ENCODE assay signal across 8 cellular contexts in genomic region chr15:46091860-46092450, GRCh38.
DNase-seq lines count a peak whose midpoint lies in the region; ATAC-seq and TF ChIP-seq lines count a peak whose summit lies in the region.

No MANE protein-coding gene starts in this region.

- no peaks in the 10 kb centered on the region for H3K36me3 Mint-ChIP-seq in naive thymus-derived CD4-positive, alpha-beta T cell

- no peak overlapping the region for H3K4me3 Mint-ChIP-seq in naive thymus-derived CD4-positive, alpha-beta T cell

- in situ Hi-C loops in HAP-1 (cut with MboI; ENCODE audit: low sequenced_read_pairs): no loop called here
- in situ Hi-C loops in gastrocnemius medialis (cut with MboI; ENCODE audit: low sequenced_read_pairs in 4 of 4): no loop called here

- H3K27ac Mint-ChIP-seq in naive thymus-derived CD4-positive, alpha-beta T cell: no peak overlapping the region

- H3K4me1 ChIP-seq in BE2C (peaks cover 28% of the 10 kb centered on the region), HAP-1 (no peaks in the 10 kb centered on the region), psoas muscle (no peaks in the 10 kb centered on the region), gastrocnemius medialis (no peaks in the 10 kb centered on the region)
- H3K4me1 ChIP-seq in naive thymus-derived CD4-positive, alpha-beta T cell (ENCODE audit: control insufficient read depth in 2 of 2, insufficient read depth in 2 of 2, low read length in 2 of 2): no peaks in the 10 kb centered on the region

- H3K9me3 ChIP-seq in BE2C: no peaks in the 10 kb centered on the region
- no peaks in the 10 kb centered on the region for H3K9me3 ChIP-seq in HAP-1
- H3K9me3 ChIP-seq in psoas muscle: no peaks in the 10 kb centered on the region
- H3K9me3 ChIP-seq in naive thymus-derived CD4-positive, alpha-beta T cell (ENCODE audit: control insufficient read depth in 2 of 3, low read length in 3 of 3): no peaks in the 10 kb centered on the region
- H3K9me3 ChIP-seq in gastrocnemius medialis: no peaks in the 10 kb centered on the region

- CTCF ChIA-PET in naive thymus-derived CD4-positive, alpha-beta T cell (lab: Charles Lee): no interaction called here

- DNase-seq in BE2C (peak; percentile 70), HAP-1 (ENCODE audit: low spot score in 2 of 2) (peak; percentile 11 to 37), NCI-H82 treated with DMSO at 0.1 percent for 48 hours (lab: John Stamatoyannopoulos, UW; ENCODE audit: unreplicated experiment) (peak; percentile 55), dorsolateral prefrontal cortex (peak in 1 of 10 donors; percentile 36), psoas muscle (no peak), gastrocnemius medialis (no peak)
- no peak for DNase-seq in activated T-cell treated with anti-CD3 and anti-CD28 coated beads, Interleukin-2, amount 50 U/mL, for 1 hour
- DNase-seq in naive thymus-derived CD4-positive, alpha-beta T cell: no peak

- WGBS in psoas muscle, 3 donors: 68 to 71% (median 69%) methylated on average over 16 of the region's 16 CpGs

- H3K27ac ChIP-seq in dorsolateral prefrontal cortex: no peak overlapping the region
- H3K27ac ChIP-seq in psoas muscle: no peak overlapping the region
- no peak overlapping the region for H3K27ac ChIP-seq in naive thymus-derived CD4-positive, alpha-beta T cell (ENCODE audit: low read depth, low read length)
- H3K27ac ChIP-seq in gastrocnemius medialis: no peak overlapping the region

- H3K36me3 ChIP-seq in BE2C: no peaks in the 10 kb centered on the region
- no peaks in the 10 kb centered on the region for H3K36me3 ChIP-seq in HAP-1 (replicated peaks)
- H3K36me3 ChIP-seq in psoas muscle (ENCODE audit: insufficient read depth in 1 of 2, low read depth in 1 of 2): no peaks in the 10 kb centered on the region
- H3K36me3 ChIP-seq in naive thymus-derived CD4-positive, alpha-beta T cell (ENCODE audit: control insufficient read depth in 2 of 3, insufficient read depth in 3 of 3, low read length in 3 of 3): no peaks in the 10 kb centered on the region
- H3K36me3 ChIP-seq in gastrocnemius medialis: no peaks in the 10 kb centered on the region

- H3K27me3 Mint-ChIP-seq in naive thymus-derived CD4-positive, alpha-beta T cell: peaks cover 0 to 11% (median 0%) of the 10 kb centered on the region in 5 donors

- TF ChIP-seq POLR2A in gastrocnemius medialis (IDR thresholded peaks at IDR 0.05): no peak

- intact Hi-C loops in dorsolateral prefrontal cortex (cut with DNase I) (no loop called here), psoas muscle (cut with DNase I) (no loop called here), gastrocnemius medialis (cut with DNase I; ENCODE audit: low total_unique reads) (no loop called here)
- intact Hi-C loops in naive thymus-derived CD4-positive, alpha-beta T cell (cut with micrococcal nuclease): loop anchor here in 1 of 2 donors (10.0 kb wide), 1 partner anchor 1893 kb away; no protein-coding TSS in a partner anchor

- ATAC-seq in psoas muscle (no peak), gastrocnemius medialis (no peak)
- no peak for ATAC-seq in naive thymus-derived CD4-positive, alpha-beta T cell

- H3K4me1 Mint-ChIP-seq in naive thymus-derived CD4-positive, alpha-beta T cell: peaks cover 0 to 1% (median 0%) of the 10 kb centered on the region in 7 donors

- H3K27me3 ChIP-seq in BE2C: no peaks in the 10 kb centered on the region
- no peaks in the 10 kb centered on the region for H3K27me3 ChIP-seq in HAP-1 (ENCODE audit: low read depth)
- H3K27me3 ChIP-seq in dorsolateral prefrontal cortex: no peaks in the 10 kb centered on the region
- H3K27me3 ChIP-seq in psoas muscle (ENCODE audit: insufficient read depth in 3 of 3, low read length in 2 of 3): no peaks in the 10 kb centered on the region
- no peaks in the 10 kb centered on the region for H3K27me3 ChIP-seq in naive thymus-derived CD4-positive, alpha-beta T cell (ENCODE audit: control insufficient read depth in 2 of 2, insufficient read depth in 2 of 2, low read length in 2 of 2)
- no peaks in the 10 kb centered on the region for H3K27me3 ChIP-seq in gastrocnemius medialis

- POLR2A ChIA-PET in naive thymus-derived CD4-positive, alpha-beta T cell (lab: Charles Lee): no interaction called here

- TF ChIP-seq CTCF in BE2C (IDR thresholded peaks at IDR 0.05; ENCODE audit: low read depth, low read length): peak; percentile 80
- TF ChIP-seq CTCF in dorsolateral prefrontal cortex (IDR thresholded peaks at IDR 0.05 in 54 of 56, conservative IDR thresholded peaks at IDR 0.05 in 2 of 56; ENCODE audit: low read depth in 1 of 56, partially characterized antibody in 56 of 56): peak in 55 of 56 donors; percentile 40 to 70 (median 60)
- peak; percentile 26 for TF ChIP-seq CTCF in psoas muscle (IDR thresholded peaks at IDR 0.05)
- TF ChIP-seq CTCF in gastrocnemius medialis (IDR thresholded peaks at IDR 0.05 in 4 of 5, conservative IDR thresholded peaks at IDR 0.05 in 1 of 5): peak in 2 of 5 experiments; percentile 25 to 36

- H3K9me3 Mint-ChIP-seq in naive thymus-derived CD4-positive, alpha-beta T cell: peaks cover 0 to 21% (median 3%) of the 10 kb centered on the region in 11 donors

- H3K4me3 ChIP-seq in BE2C (ENCODE audit: low read depth, low read length) (peak overlapping the region; percentile 33), HAP-1 (no peak overlapping the region), dorsolateral prefrontal cortex (no peak overlapping the region), psoas muscle (no peak overlapping the region), gastrocnemius medialis (no peak overlapping the region)
- no peak overlapping the region for H3K4me3 ChIP-seq in naive thymus-derived CD4-positive, alpha-beta T cell (ENCODE audit: low read length)

Comparison
In these comparisons a context has a peak if more than half of its experiments do, and no peak if none do; other contexts are left out.
1. DNase-seq: peak in BE2C (single experiment), HAP-1 (2 of 2) and NCI-H82 treated with DMSO at 0.1 percent for 48 hours (single experiment); none in psoas muscle (0 of 2), activated T-cell treated with anti-CD3 and anti-CD28 coated beads, Interleukin-2, amount 50 U/mL, for 1 hour (single experiment), naive thymus-derived CD4-positive, alpha-beta T cell (0 of 9) and gastrocnemius medialis (0 of 2).